In genomic region chr1:94095744-94096469, GRCh38 we compare ENCODE assay signal across 15 cellular contexts. TPM values are rescaled to one million over a fixed set of nuclear protein-coding genes. Genes with fewer than 3 reads are reported as not detected.
A peak's percentile ranks its signal among the peaks of the same experiment; 100 is the strongest.
DNase-seq lines count a peak whose midpoint lies in the region; ATAC-seq, FAIRE-seq and TF ChIP-seq lines count a peak whose summit lies in the region.
"Had no signal": no experiment of that assay in that cellular context is flagged by ENCODE, and none has a peak within 500 bp of the region (broad histone marks: within the 10 kb centered on the region; RNA-seq: fewer than 3 reads in every experiment).

No MANE protein-coding gene starts in this region.

- peak in 1 of 2 donors; percentile 60 for ATAC-seq in upper lobe of left lung (ENCODE audit: low FRiP score in 2 of 2)
- ATAC-seq in HG02642 (IDR thresholded peaks at IDR 0.05; ENCODE audit: poor library complexity, unreplicated experiment): no peak
- ATAC-seq in GM19023 (IDR thresholded peaks at IDR 0.05; ENCODE audit: unreplicated experiment): no peak
- no peak for ATAC-seq in CD4-positive, alpha-beta T cell (ENCODE audit: poor library complexity)

- peaks cover 68% of the 10 kb centered on the region for H3K4me1 Mint-ChIP-seq in neural progenitor cell
- peaks cover 19% of the 10 kb centered on the region for H3K4me1 Mint-ChIP-seq in CD4-positive, alpha-beta T cell (ENCODE audit: low read depth)

- H3K27me3 ChIP-seq in neural progenitor cell: no peaks in the 10 kb centered on the region
- H3K27me3 ChIP-seq in upper lobe of left lung: no peaks in the 10 kb centered on the region
- H3K27me3 ChIP-seq in CD4-positive, alpha-beta T cell (ENCODE audit: control insufficient read depth, insufficient read depth, low read length): no peaks in the 10 kb centered on the region

- no peak for TF ChIP-seq POLR2A in upper lobe of left lung (IDR thresholded peaks at IDR 0.05)

- H3K4me3 ChIP-seq in fibroblast of the aortic adventitia (ENCODE audit: low read depth, low read length) (no peak overlapping the region), neural progenitor cell (no peak overlapping the region), upper lobe of left lung (no peak overlapping the region)

- peak overlapping the region; percentile 34 for H3K4me3 Mint-ChIP-seq in neural progenitor cell
- no peak overlapping the region for H3K4me3 Mint-ChIP-seq in CD4-positive, alpha-beta T cell

- FAIRE-seq in D721Med (lab: Jason Lieb, UNC): no peak
- FAIRE-seq: endometrium, G401.6 had no signal

- H3K9ac ChIP-seq in neural progenitor cell: no peak overlapping the region

- H2AFZ ChIP-seq in neural progenitor cell (replicated peaks): no peak overlapping the region

- H3K36me3 ChIP-seq in neural progenitor cell (no peaks in the 10 kb centered on the region), upper lobe of left lung (no peaks in the 10 kb centered on the region)

- no peak overlapping the region for H3K4me2 ChIP-seq in neural progenitor cell

- intact Hi-C loops in CD4-positive, alpha-beta T cell (cut with DNase I, micrococcal nuclease): no loop called here

- WGBS in adipose tissue, 3 donors: 70 to 78% (median 75%) methylated on average over 14 of the region's 14 CpGs
- WGBS in upper lobe of left lung, 2 donors: 80 to 86% methylated on average over 12 to 14 of the region's 14 CpGs

- H3K9me3 ChIP-seq in neural progenitor cell (ENCODE audit: low read depth) (no peaks in the 10 kb centered on the region), upper lobe of left lung (no peaks in the 10 kb centered on the region)
- no peaks in the 10 kb centered on the region for H3K9me3 ChIP-seq in CD4-positive, alpha-beta T cell (ENCODE audit: control insufficient read depth, low read length)

- peaks cover 13% of the 10 kb centered on the region for H3K27me3 Mint-ChIP-seq in neural progenitor cell (ENCODE audit: insufficient read depth, low read depth)
- peaks cover 6% of the 10 kb centered on the region for H3K27me3 Mint-ChIP-seq in CD4-positive, alpha-beta T cell

- peak overlapping the region; percentile 94 for H3K27ac Mint-ChIP-seq in neural progenitor cell
- H3K27ac Mint-ChIP-seq in CD4-positive, alpha-beta T cell: no peak overlapping the region

- CTCF ChIA-PET in CD4-positive, alpha-beta T cell (lab: Charles Lee): interaction anchor here (0.7 kb wide), 1 partner anchor 488 kb away, joined by 4 read pairs; no protein-coding TSS in a partner anchor

- peak overlapping the region; percentile 13 for H3K27ac ChIP-seq in adipose tissue (ENCODE audit: low read depth, low read length)
- H3K27ac ChIP-seq in neural progenitor cell: no peak overlapping the region
- H3K27ac ChIP-seq in upper lobe of left lung: peak overlapping the region; percentile 26 to 81 (median 75)
- no peak overlapping the region for H3K27ac ChIP-seq in CD4-positive, alpha-beta T cell (ENCODE audit: low read depth, low read length)

- H3K4me1 ChIP-seq in neural progenitor cell (peaks cover 34% of the 10 kb centered on the region), upper lobe of left lung (peaks cover 33 to 48% (median 40%) of the 10 kb centered on the region in 4 donors)

- no peaks in the 10 kb centered on the region for H3K9me3 Mint-ChIP-seq in neural progenitor cell
- H3K9me3 Mint-ChIP-seq in CD4-positive, alpha-beta T cell: no peaks in the 10 kb centered on the region

- peaks cover 2% of the 10 kb centered on the region for H3K36me3 Mint-ChIP-seq in neural progenitor cell
- no peaks in the 10 kb centered on the region for H3K36me3 Mint-ChIP-seq in CD4-positive, alpha-beta T cell (ENCODE audit: low read depth)

- TF ChIP-seq CTCF in fibroblast of the aortic adventitia (IDR thresholded peaks at IDR 0.05; ENCODE audit: insufficient read depth, low read length): no peak
- TF ChIP-seq CTCF in neural progenitor cell (IDR thresholded peaks at IDR 0.05): no peak
- TF ChIP-seq CTCF in upper lobe of left lung (IDR thresholded peaks at IDR 0.05): no peak
- no peak for TF ChIP-seq CTCF in D721Med (IDR thresholded peaks at IDR 0.05; ENCODE audit: insufficient read depth, missing control alignments)
- no peak for TF ChIP-seq CTCF in CD4-positive, alpha-beta T cell (IDR thresholded peaks at IDR 0.05)

- H3F3A ChIP-seq in neural progenitor cell (ENCODE audit: low read depth): peaks cover 18% of the 10 kb centered on the region

- POLR2A ChIA-PET in CD4-positive, alpha-beta T cell (lab: Charles Lee): no interaction called here

- H3K79me2 ChIP-seq in neural progenitor cell (ENCODE audit: low read depth): no peaks in the 10 kb centered on the region

- H4K20me1 ChIP-seq in neural progenitor cell (ENCODE audit: low read depth): no peaks in the 10 kb centered on the region

- TF ChIP-seq EP300 in upper lobe of left lung (IDR thresholded peaks at IDR 0.05): no peak

- peak; percentile 57 for DNase-seq in fibroblast of the aortic adventitia (ENCODE audit: low read depth)
- no peak for DNase-seq in neural progenitor cell (ENCODE audit: low spot score)
- DNase-seq in upper lobe of left lung: no peak
- DNase-seq in D721Med (ENCODE audit: insufficient read length, low spot score): no peak
- no peak for DNase-seq in CD4-positive, alpha-beta T cell
- DNase-seq: activated effector memory CD4-positive, alpha-beta T cell treated with anti-CD3 and anti-CD28 coated beads, Interleukin-2, amount 50 U/mL, for 16 hours; KBM-7; NCI-H345; stimulated activated CD8-positive, alpha-beta memory T cell treated with anti-CD3 and anti-CD28 coated beads, Interleukin-4, amount 100 ng/mL, for 48 hours had no signal

RNA-seq across cellular contexts. Expression of gene ABCA4, which starts 25.0 kb away (rescaled TPM):
- polyA plus RNA-seq in adipose tissue: under 1 TPM; 0.15 to 0.67 (median 0.36) TPM
- total RNA-seq in fibroblast of the aortic adventitia (ENCODE audit: low replicate concordance): 0.09 TPM in 1 of 2 replicates, not detected in the other
- 0.87 and 1.2 TPM in 2 replicates for total RNA-seq in neural progenitor cell (ENCODE audit: low replicate concordance)
- total RNA-seq in upper lobe of left lung: 1 to 10 TPM in 1 of 6 donors, under 1 TPM in 5; under 0.01 to 1.3 (median 0.53) TPM
- not detected for total RNA-seq in CD4-positive, alpha-beta T cell
- total RNA-seq: kidney epithelial cell had no signal

Comparison
In these comparisons a context has a peak if more than half of its experiments do, and no peak if none do; other contexts are left out.
1. H3K27ac ChIP-seq: peak in adipose tissue (single experiment) and upper lobe of left lung (4 of 4); none in neural progenitor cell (single experiment) and CD4-positive, alpha-beta T cell (single experiment).